Comparison of ENCODE assay signal across 31 cellular contexts in the genomic region with DNA sequence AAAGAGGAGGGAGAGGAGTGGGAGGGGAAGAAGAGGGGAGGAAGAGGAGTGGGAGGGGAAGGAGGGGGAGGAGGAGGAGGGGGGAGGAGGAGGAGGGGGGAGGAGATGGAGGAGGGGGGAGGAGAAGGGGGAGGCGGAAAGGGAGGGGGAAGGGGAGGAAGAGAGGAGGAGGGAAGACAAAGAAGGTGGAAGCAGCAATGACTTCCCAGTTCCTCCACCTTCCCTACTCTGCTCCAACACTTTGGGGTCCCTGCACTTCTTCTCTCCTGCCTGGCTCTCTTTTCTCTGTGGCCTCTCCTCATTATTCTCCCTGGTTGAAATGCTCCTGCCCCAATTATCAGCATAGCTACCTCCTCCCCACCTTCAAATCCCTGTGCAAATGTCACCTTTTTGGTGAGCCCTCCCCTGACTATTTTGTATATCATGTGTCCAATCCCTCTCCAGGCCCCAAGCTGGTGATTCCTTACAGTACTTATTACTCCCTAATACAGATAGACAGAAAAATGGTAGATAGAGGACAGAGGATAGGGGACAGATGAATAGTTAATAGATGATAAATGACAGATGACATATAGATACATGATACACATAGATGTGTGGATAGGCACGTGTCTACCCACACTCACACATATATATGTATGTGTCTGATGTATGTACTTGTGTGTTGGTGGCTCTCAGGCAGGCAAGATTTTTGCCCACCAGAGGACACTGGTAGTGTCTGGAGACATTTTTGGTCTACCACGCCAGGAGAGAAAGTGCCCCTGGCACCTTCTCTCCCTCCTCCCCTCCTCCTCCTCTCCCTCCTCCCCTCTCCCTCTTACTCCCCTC. TPM values are rescaled to one million over a fixed set of nuclear protein-coding genes. Genes with fewer than 3 reads are reported as not detected.
DNase-seq lines count a peak whose midpoint lies in the region; ATAC-seq, FAIRE-seq and TF ChIP-seq lines count a peak whose summit lies in the region.
"Had no signal": no experiment of that assay in that cellular context is flagged by ENCODE, and none has a peak within 500 bp of the region (broad histone marks: within the 10 kb centered on the region; RNA-seq: fewer than 3 reads in every experiment).

No MANE protein-coding gene starts in this region.

- in situ Hi-C loops in HepG2 (cut with HindIII; ENCODE audit: extremely low pct_ligation_motif_present, low pct_unique_long_range_greater_than_20kb) = no loop called here

- CTCF ChIA-PET in HepG2 (lab: Yijun Ruan, JAX; ENCODE audit: low intra/inter-chr PET ratio, low total read pairs) = no interaction called here
- CTCF ChIA-PET in activated CD8-positive, alpha-beta T cell treated with anti-CD3 and anti-CD28 coated beads for 36 hours (lab: Charles Lee) = no interaction called here

- TF ChIP-seq EP300 in HepG2 (IDR thresholded peaks at IDR 0.05; ENCODE audit: low read depth in 2 of 2, low read length in 2 of 2) (no peak), HepG2 (CRISPR knock-in tag; IDR thresholded peaks at IDR 0.05; ENCODE audit: borderline replicate concordance) (no peak)

- H3K27me3 ChIP-seq in HepG2 (ENCODE audit: control insufficient read depth in 1 of 2, insufficient read depth in 2 of 2, low read length in 2 of 2) (peaks cover 0 to 7% of the 10 kb centered on the region in 2 experiments; a peak in 2 of 5 replicates), right lobe of liver (no peaks in the 10 kb centered on the region)
- H3K27me3 ChIP-seq: BLaER1, Peyer's patch, upper lobe of left lung had no signal

- H3K9ac ChIP-seq in HepG2 (ENCODE audit: insufficient read depth, low read depth, low read length) = no peak overlapping the region
- H3K9ac ChIP-seq: BLaER1, parathyroid adenoma had no signal

- 42% methylated on average over 3 of the region's 3 CpGs for WGBS in HepG2 (ENCODE audit: low lambda C conversion rate)
- WGBS in right lobe of liver (ENCODE audit: insufficient coverage, low coverage, low lambda C conversion rate, missing lambda C conversion rate) = 70% methylated on average over 2 of the region's 3 CpGs

- H3K4me1 Mint-ChIP-seq in activated CD8-positive, alpha-beta T cell treated with anti-CD3 and anti-CD28 coated beads for 36 hours (ENCODE audit: low read depth) = peaks cover 2% of the 10 kb centered on the region
- peaks cover 4 to 6% of the 10 kb centered on the region in 2 donors for H3K4me1 Mint-ChIP-seq in stimulated activated naive B cell treated with anti-CD40 and anti-IgM and Interleukin-4, amounts not matched to agents 10 μg/mL and 1 μg/mL and 100 μg/mL, for 72 hours

- H3K4me3 ChIP-seq in HepG2 (replicated peaks in 1 of 3; ENCODE audit: insufficient read depth in 1 of 3, low read depth in 2 of 3, low read length in 3 of 3) (no peak overlapping the region), right lobe of liver (no peak overlapping the region)
- H3K4me3 ChIP-seq: BLaER1, esophagus squamous epithelium, HAP-1, lung, mucosa of descending colon, Peyer's patch, upper lobe of left lung had no signal

- intact Hi-C loops in HepG2 (cut with micrococcal nuclease; ENCODE audit: unreplicated experiment) = no loop called here
- intact Hi-C loops in right lobe of liver (cut with DNase I) = no loop called here
- intact Hi-C loops in activated CD8-positive, alpha-beta T cell treated with anti-CD3 and anti-CD28 coated beads for 36 hours (cut with micrococcal nuclease) = no loop called here

- POLR2A ChIA-PET in HepG2 (lab: Yijun Ruan, JAX) = no interaction called here
- POLR2A ChIA-PET in activated CD8-positive, alpha-beta T cell treated with anti-CD3 and anti-CD28 coated beads for 36 hours (lab: Charles Lee) = no interaction called here

- no peak overlapping the region for H3K27ac ChIP-seq in HepG2 (ENCODE audit: extremely low read length, insufficient read depth, low read length)
- H3K27ac ChIP-seq in right lobe of liver = no peak overlapping the region
- H3K27ac ChIP-seq: BLaER1, esophagus squamous epithelium, parathyroid adenoma, Peyer's patch, upper lobe of left lung had no signal

- H3K4me1 ChIP-seq in HepG2 (ENCODE audit: insufficient read depth, low read length) = no peaks in the 10 kb centered on the region
- no peaks in the 10 kb centered on the region for H3K4me1 ChIP-seq in right lobe of liver
- H3K4me1 ChIP-seq: esophagus squamous epithelium, HAP-1, parathyroid adenoma, Peyer's patch, upper lobe of left lung had no signal

- no peaks in the 10 kb centered on the region for H3K79me2 ChIP-seq in HepG2 (ENCODE audit: insufficient read depth, low read length)
- H3K79me2 ChIP-seq: parathyroid adenoma had no signal

- H4K20me1 ChIP-seq in HepG2 (ENCODE audit: insufficient read depth, low read length) = no peaks in the 10 kb centered on the region
- H4K20me1 ChIP-seq: BLaER1 had no signal

- no peak for FAIRE-seq in HepG2 (lab: Jason Lieb, UNC)
- FAIRE-seq: GM18507 had no signal

- BruUV-seq in HepG2 (replicated peaks; lab: Mats Ljungman, UMichigan) = no TSS peak

- DNase-seq in HepG2 (ENCODE audit: low spot score) = no peak
- no peak for DNase-seq in right lobe of liver
- DNase-seq in activated CD8-positive, alpha-beta T cell treated with anti-CD3 and anti-CD28 coated beads for 36 hours = no peak
- no peak for DNase-seq in stimulated activated naive B cell treated with anti-CD40 and anti-IgM and Interleukin-4, amounts not matched to agents 10 μg/mL and 1 μg/mL and 100 μg/mL, for 72 hours
- no peak for DNase-seq in stimulated activated CD4-positive, alpha-beta T cell treated with anti-CD3 and anti-CD28 coated beads, Interleukin-12 subunit alpha, Interleukin-12 subunit beta, amount 100 ng/mL, for 4 hours
- DNase-seq: activated effector memory CD4-positive, alpha-beta T cell treated with Interleukin-2 at 50 U/mL for 16 hours; COR-L47; DND-41; esophagus squamous epithelium; foreskin melanocyte; mucosa of descending colon; NCI-H1417; NCI-H2029 treated with DMSO at 0.1 percent for 48 hours; NCI-H2227 treated with DMSO at 0.1 percent for 48 hours; NCI-H69; Peyer's patch; SIG-M5; substantia nigra; SW 1271; upper lobe of left lung had no signal

- no peak overlapping the region for H2AFZ ChIP-seq in HepG2 (ENCODE audit: low read length)
- H2AFZ ChIP-seq: parathyroid adenoma had no signal

- TF ChIP-seq CTCF in HepG2 (CRISPR knock-in tag; IDR thresholded peaks at IDR 0.05) = no peak
- no peak for TF ChIP-seq CTCF in right lobe of liver (IDR thresholded peaks at IDR 0.05)
- TF ChIP-seq CTCF in activated CD8-positive, alpha-beta T cell treated with anti-CD3 and anti-CD28 coated beads for 36 hours (IDR thresholded peaks at IDR 0.05) = no peak

- TF ChIP-seq POLR2A in HepG2 (IDR thresholded peaks at IDR 0.05; ENCODE audit: insufficient read depth in 1 of 2, low read depth in 2 of 2, low read length in 2 of 2) (no peak), right lobe of liver (IDR thresholded peaks at IDR 0.05) (no peak)

- H3K36me3 ChIP-seq in HepG2 (replicated peaks in 1 of 2; ENCODE audit: control insufficient read depth in 1 of 2, insufficient read depth in 2 of 2, low read length in 2 of 2) (no peaks in the 10 kb centered on the region), right lobe of liver (no peaks in the 10 kb centered on the region)
- H3K36me3 ChIP-seq: BLaER1, esophagus squamous epithelium, HAP-1, Peyer's patch, upper lobe of left lung had no signal

- no peak for TF ChIP-seq RAD21 in HepG2 (CRISPR knock-in tag; IDR thresholded peaks at IDR 0.05)

- peaks cover 4% of the 10 kb centered on the region for H3K9me3 Mint-ChIP-seq in activated CD8-positive, alpha-beta T cell treated with anti-CD3 and anti-CD28 coated beads for 36 hours
- H3K9me3 Mint-ChIP-seq in stimulated activated naive B cell treated with anti-CD40 and anti-IgM and Interleukin-4, amounts not matched to agents 10 μg/mL and 1 μg/mL and 100 μg/mL, for 72 hours = peaks cover 4 to 7% of the 10 kb centered on the region in 2 donors
- H3K9me3 Mint-ChIP-seq: central memory CD8-positive, alpha-beta T cell had no signal

- no peak overlapping the region for H3K27ac Mint-ChIP-seq in activated CD8-positive, alpha-beta T cell treated with anti-CD3 and anti-CD28 coated beads for 36 hours
- peak overlapping the region; percentile 48 for H3K27ac Mint-ChIP-seq in stimulated activated naive B cell treated with anti-CD40 and anti-IgM and Interleukin-4, amounts not matched to agents 10 μg/mL and 1 μg/mL and 100 μg/mL, for 72 hours
- H3K27ac Mint-ChIP-seq: dendritic cell treated with granulocyte-macrophage colony-stimulating factor and Interleukin-4, amounts not matched to agents 40 ng/mL and 50 ng/mL, for 4 days had no signal

- H3K27me3 Mint-ChIP-seq in activated CD8-positive, alpha-beta T cell treated with anti-CD3 and anti-CD28 coated beads for 36 hours = peaks cover 15% of the 10 kb centered on the region
- peaks cover 16 to 23% of the 10 kb centered on the region in 2 donors for H3K27me3 Mint-ChIP-seq in stimulated activated naive B cell treated with anti-CD40 and anti-IgM and Interleukin-4, amounts not matched to agents 10 μg/mL and 1 μg/mL and 100 μg/mL, for 72 hours

- no peak for ATAC-seq in HepG2
- no peak for ATAC-seq in right lobe of liver
- ATAC-seq in activated CD8-positive, alpha-beta T cell treated with anti-CD3 and anti-CD28 coated beads for 36 hours = peak; percentile 75
- no peak for ATAC-seq in stimulated activated naive B cell treated with anti-CD40 and anti-IgM and Interleukin-4, amounts not matched to agents 10 μg/mL and 1 μg/mL and 100 μg/mL, for 72 hours (replicated peaks)
- ATAC-seq: mucosa of descending colon had no signal

- no peaks in the 10 kb centered on the region for H3K9me3 ChIP-seq in HepG2 (ENCODE audit: low read length)
- H3K9me3 ChIP-seq in right lobe of liver = no peaks in the 10 kb centered on the region
- H3K9me3 ChIP-seq: esophagus squamous epithelium, HAP-1, mucosa of descending colon, Peyer's patch, upper lobe of left lung had no signal

- H3K4me2 ChIP-seq in HepG2 (ENCODE audit: low read depth, low read length) = no peak overlapping the region
- H3K4me2 ChIP-seq: BLaER1 had no signal

- no peaks in the 10 kb centered on the region for H3K36me3 Mint-ChIP-seq in activated CD8-positive, alpha-beta T cell treated with anti-CD3 and anti-CD28 coated beads for 36 hours (ENCODE audit: low read depth)
- no peaks in the 10 kb centered on the region for H3K36me3 Mint-ChIP-seq in stimulated activated naive B cell treated with anti-CD40 and anti-IgM and Interleukin-4, amounts not matched to agents 10 μg/mL and 1 μg/mL and 100 μg/mL, for 72 hours

- H3K4me3 Mint-ChIP-seq in activated CD8-positive, alpha-beta T cell treated with anti-CD3 and anti-CD28 coated beads for 36 hours = no peak overlapping the region
- H3K4me3 Mint-ChIP-seq in stimulated activated naive B cell treated with anti-CD40 and anti-IgM and Interleukin-4, amounts not matched to agents 10 μg/mL and 1 μg/mL and 100 μg/mL, for 72 hours = no peak overlapping the region
- H3K4me3 Mint-ChIP-seq: central memory CD8-positive, alpha-beta T cell; dendritic cell treated with granulocyte-macrophage colony-stimulating factor and Interleukin-4, amounts not matched to agents 40 ng/mL and 50 ng/mL, for 4 days had no signal

RNA-seq across cellular contexts. Expression of a gene that starts 25.2 kb away (rescaled TPM):
- not detected in 2 replicates for total RNA-seq in HepG2 (2016; rRNA removed; fragmentation: Illumina TruSeq; extraction: Trizol)
- total RNA-seq in HepG2 (2016; cell fraction: cytosol; rRNA removed; fragmentation: Illumina TruSeq; extraction: Trizol; ENCODE audit: low read depth) = not detected in 2 replicates
- not detected in 2 replicates for total RNA-seq in HepG2 (2016; cell fraction: insoluble cytoplasmic fraction; rRNA removed; fragmentation: Illumina TruSeq; extraction: Trizol)
- not detected in 2 replicates for total RNA-seq in HepG2 (2016; cell fraction: membrane; rRNA removed; fragmentation: Illumina TruSeq; extraction: Trizol)
- not detected in 2 replicates for total RNA-seq in HepG2 (2016; cell fraction: nucleus; rRNA removed; fragmentation: Illumina TruSeq; extraction: Trizol)
- polyA plus RNA-seq in HepG2 (2011; rRNA removed) = not detected in 2 replicates
- polyA plus RNA-seq in HepG2 (2011; cell fraction: cytosol; rRNA removed) = not detected in 2 replicates
- polyA plus RNA-seq in HepG2 (2011; cell fraction: nucleus; rRNA removed) = not detected in 2 replicates
- not detected in 2 replicates for polyA plus RNA-seq in HepG2 (2012)
- polyA plus RNA-seq in HepG2 (2016; cell fraction: cytosol; fragmentation: Illumina TruSeq; extraction: Trizol; ENCODE audit: low read depth) = not detected in 2 replicates
- polyA plus RNA-seq in HepG2 (2016; cell fraction: insoluble cytoplasmic fraction; fragmentation: Illumina TruSeq; extraction: Trizol; ENCODE audit: low read depth) = not detected in 2 replicates
- polyA plus RNA-seq in HepG2 (2016; cell fraction: membrane; fragmentation: Illumina TruSeq; extraction: Trizol; ENCODE audit: low read depth) = not detected in 2 replicates
- polyA plus RNA-seq in HepG2 (2016; cell fraction: nucleus; fragmentation: Illumina TruSeq; extraction: Trizol; ENCODE audit: insufficient read depth, low read depth) = not detected in 2 replicates
- polyA minus RNA-seq in HepG2 (2011; rRNA and poly(A)+ RNA removed; ENCODE audit: low replicate concordance) = not detected in 2 replicates
- polyA minus RNA-seq in HepG2 (2011; cell fraction: cytosol; rRNA and poly(A)+ RNA removed) = not detected in 2 replicates
- not detected in 2 replicates for polyA minus RNA-seq in HepG2 (2011; cell fraction: nucleus; rRNA and poly(A)+ RNA removed)
- total RNA-seq in right lobe of liver = not detected
- total RNA-seq in activated CD8-positive, alpha-beta T cell treated with anti-CD3 and anti-CD28 coated beads for 36 hours = not detected
- total RNA-seq: esophagus squamous epithelium, lung, M059J, mucosa of descending colon, Peyer's patch, upper lobe of left lung had no signal
- polyA plus RNA-seq: adipose tissue, AG04450, lung, neural cell had no signal

RNA-seq across cellular contexts. Expression of a gene that starts 38.0 kb away (rescaled TPM):
- total RNA-seq in HepG2 (2016; rRNA removed; fragmentation: Illumina TruSeq; extraction: Trizol) (28.9 and 32.6 TPM in 2 replicates), right lobe of liver (100 to 1,000 TPM in 5 of 6 experiments, 10 to 100 TPM in 1; 88.9 to 162 (median 107) TPM)
- 52.8 and 53.7 TPM in 2 replicates for total RNA-seq in HepG2 (2016; cell fraction: cytosol; rRNA removed; fragmentation: Illumina TruSeq; extraction: Trizol; ENCODE audit: low read depth)
- 25.9 and 29.9 TPM in 2 replicates for total RNA-seq in HepG2 (2016; cell fraction: insoluble cytoplasmic fraction; rRNA removed; fragmentation: Illumina TruSeq; extraction: Trizol)
- 128 and 129 TPM in 2 replicates for total RNA-seq in HepG2 (2016; cell fraction: membrane; rRNA removed; fragmentation: Illumina TruSeq; extraction: Trizol)
- 16.4 and 20.8 TPM in 2 replicates for total RNA-seq in HepG2 (2016; cell fraction: nucleus; rRNA removed; fragmentation: Illumina TruSeq; extraction: Trizol)
- 31.7 and 43.7 TPM in 2 replicates for polyA plus RNA-seq in HepG2 (2011; rRNA removed)
- polyA plus RNA-seq in HepG2 (2011; cell fraction: cytosol; rRNA removed) = 46.0 and 71.9 TPM in 2 replicates
- 59.6 and 61.3 TPM in 2 replicates for polyA plus RNA-seq in HepG2 (2011; cell fraction: nucleus; rRNA removed)
- 69.9 and 79.8 TPM in 2 replicates for polyA plus RNA-seq in HepG2 (2012)
- 193 and 205 TPM in 2 replicates for polyA plus RNA-seq in HepG2 (2016; cell fraction: cytosol; fragmentation: Illumina TruSeq; extraction: Trizol; ENCODE audit: low read depth)
- 64.3 and 84.2 TPM in 2 replicates for polyA plus RNA-seq in HepG2 (2016; cell fraction: insoluble cytoplasmic fraction; fragmentation: Illumina TruSeq; extraction: Trizol; ENCODE audit: low read depth)
- polyA plus RNA-seq in HepG2 (2016; cell fraction: membrane; fragmentation: Illumina TruSeq; extraction: Trizol; ENCODE audit: low read depth) = 245 and 288 TPM in 2 replicates
- polyA plus RNA-seq in HepG2 (2016; cell fraction: nucleus; fragmentation: Illumina TruSeq; extraction: Trizol; ENCODE audit: insufficient read depth, low read depth) = 57.0 and 57.7 TPM in 2 replicates
- 37.6 and 70.9 TPM in 2 replicates for polyA minus RNA-seq in HepG2 (2011; rRNA and poly(A)+ RNA removed; ENCODE audit: low replicate concordance)
- 66.7 and 69.6 TPM in 2 replicates for polyA minus RNA-seq in HepG2 (2011; cell fraction: cytosol; rRNA and poly(A)+ RNA removed)
- polyA minus RNA-seq in HepG2 (2011; cell fraction: nucleus; rRNA and poly(A)+ RNA removed) = 14.3 and 14.4 TPM in 2 replicates
- total RNA-seq in activated CD8-positive, alpha-beta T cell treated with anti-CD3 and anti-CD28 coated beads for 36 hours = 10 to 100 TPM; 36.2 to 37.7 TPM

RNA-seq across cellular contexts. Expression of a gene that starts 45.9 kb away (rescaled TPM):
- total RNA-seq in HepG2 (2016; rRNA removed; fragmentation: Illumina TruSeq; extraction: Trizol) (not detected in 2 replicates), right lobe of liver (under 1 TPM in 4 of 6 experiments, not detected in 2; 0.31 to 0.99 (median 0.39) TPM)
- not detected in 2 replicates for total RNA-seq in HepG2 (2016; cell fraction: cytosol; rRNA removed; fragmentation: Illumina TruSeq; extraction: Trizol; ENCODE audit: low read depth)
- not detected in 2 replicates for total RNA-seq in HepG2 (2016; cell fraction: insoluble cytoplasmic fraction; rRNA removed; fragmentation: Illumina TruSeq; extraction: Trizol)
- not detected in 2 replicates for total RNA-seq in HepG2 (2016; cell fraction: membrane; rRNA removed; fragmentation: Illumina TruSeq; extraction: Trizol)
- not detected in 2 replicates for total RNA-seq in HepG2 (2016; cell fraction: nucleus; rRNA removed; fragmentation: Illumina TruSeq; extraction: Trizol)
- polyA plus RNA-seq in HepG2 (2011; rRNA removed) = 0.13 TPM in 1 of 2 replicates, not detected in the other
- 0.13 and 0.33 TPM in 2 replicates for polyA plus RNA-seq in HepG2 (2011; cell fraction: cytosol; rRNA removed)
- polyA plus RNA-seq in HepG2 (2011; cell fraction: nucleus; rRNA removed) = 0.23 TPM in 1 of 2 replicates, not detected in the other
- not detected in 2 replicates for polyA plus RNA-seq in HepG2 (2012)
- polyA plus RNA-seq in HepG2 (2016; cell fraction: cytosol; fragmentation: Illumina TruSeq; extraction: Trizol; ENCODE audit: low read depth) = not detected in 2 replicates
- not detected in 2 replicates for polyA plus RNA-seq in HepG2 (2016; cell fraction: insoluble cytoplasmic fraction; fragmentation: Illumina TruSeq; extraction: Trizol; ENCODE audit: low read depth)
- polyA plus RNA-seq in HepG2 (2016; cell fraction: membrane; fragmentation: Illumina TruSeq; extraction: Trizol; ENCODE audit: low read depth) = not detected in 2 replicates
- not detected in 2 replicates for polyA plus RNA-seq in HepG2 (2016; cell fraction: nucleus; fragmentation: Illumina TruSeq; extraction: Trizol; ENCODE audit: insufficient read depth, low read depth)
- polyA minus RNA-seq in HepG2 (2011; rRNA and poly(A)+ RNA removed; ENCODE audit: low replicate concordance) = not detected in 2 replicates
- not detected in 2 replicates for polyA minus RNA-seq in HepG2 (2011; cell fraction: cytosol; rRNA and poly(A)+ RNA removed)
- not detected in 2 replicates for polyA minus RNA-seq in HepG2 (2011; cell fraction: nucleus; rRNA and poly(A)+ RNA removed)
- not detected for total RNA-seq in activated CD8-positive, alpha-beta T cell treated with anti-CD3 and anti-CD28 coated beads for 36 hours
- total RNA-seq: esophagus squamous epithelium, lung, M059J, mucosa of descending colon, upper lobe of left lung had no signal
- polyA plus RNA-seq: adipose tissue, AG04450, lung, neural cell had no signal

RNA-seq across cellular contexts. Expression of a gene that starts 55.9 kb away (rescaled TPM):
- total RNA-seq in HepG2 (2016; rRNA removed; fragmentation: Illumina TruSeq; extraction: Trizol) (not detected in 2 replicates), right lobe of liver (under 1 TPM in 2 of 6 experiments, not detected in 4; 0.57 to 0.79 TPM)
- not detected in 2 replicates for total RNA-seq in HepG2 (2016; cell fraction: cytosol; rRNA removed; fragmentation: Illumina TruSeq; extraction: Trizol; ENCODE audit: low read depth)
- total RNA-seq in HepG2 (2016; cell fraction: insoluble cytoplasmic fraction; rRNA removed; fragmentation: Illumina TruSeq; extraction: Trizol) = not detected in 2 replicates
- not detected in 2 replicates for total RNA-seq in HepG2 (2016; cell fraction: membrane; rRNA removed; fragmentation: Illumina TruSeq; extraction: Trizol)
- total RNA-seq in HepG2 (2016; cell fraction: nucleus; rRNA removed; fragmentation: Illumina TruSeq; extraction: Trizol) = not detected in 2 replicates
- polyA plus RNA-seq in HepG2 (2011; rRNA removed) = not detected in 2 replicates
- not detected in 2 replicates for polyA plus RNA-seq in HepG2 (2011; cell fraction: cytosol; rRNA removed)
- polyA plus RNA-seq in HepG2 (2011; cell fraction: nucleus; rRNA removed) = not detected in 2 replicates
- polyA plus RNA-seq in HepG2 (2012) = not detected in 2 replicates
- polyA plus RNA-seq in HepG2 (2016; cell fraction: cytosol; fragmentation: Illumina TruSeq; extraction: Trizol; ENCODE audit: low read depth) = not detected in 2 replicates
- not detected in 2 replicates for polyA plus RNA-seq in HepG2 (2016; cell fraction: insoluble cytoplasmic fraction; fragmentation: Illumina TruSeq; extraction: Trizol; ENCODE audit: low read depth)
- not detected in 2 replicates for polyA plus RNA-seq in HepG2 (2016; cell fraction: membrane; fragmentation: Illumina TruSeq; extraction: Trizol; ENCODE audit: low read depth)
- polyA plus RNA-seq in HepG2 (2016; cell fraction: nucleus; fragmentation: Illumina TruSeq; extraction: Trizol; ENCODE audit: insufficient read depth, low read depth) = not detected in 2 replicates
- not detected in 2 replicates for polyA minus RNA-seq in HepG2 (2011; rRNA and poly(A)+ RNA removed; ENCODE audit: low replicate concordance)
- not detected in 2 replicates for polyA minus RNA-seq in HepG2 (2011; cell fraction: cytosol; rRNA and poly(A)+ RNA removed)
- polyA minus RNA-seq in HepG2 (2011; cell fraction: nucleus; rRNA and poly(A)+ RNA removed) = not detected in 2 replicates
- not detected for total RNA-seq in activated CD8-positive, alpha-beta T cell treated with anti-CD3 and anti-CD28 coated beads for 36 hours
- total RNA-seq: esophagus squamous epithelium, lung, M059J, Peyer's patch, upper lobe of left lung had no signal
- polyA plus RNA-seq: adipose tissue, AG04450, lung, neural cell had no signal

RNA-seq across cellular contexts. Expression of a gene that starts 58.2 kb away (rescaled TPM):
- total RNA-seq in HepG2 (2016; rRNA removed; fragmentation: Illumina TruSeq; extraction: Trizol) = 124 and 127 TPM in 2 replicates
- total RNA-seq in HepG2 (2016; cell fraction: cytosol; rRNA removed; fragmentation: Illumina TruSeq; extraction: Trizol; ENCODE audit: low read depth) = 22.0 and 23.9 TPM in 2 replicates
- total RNA-seq in HepG2 (2016; cell fraction: insoluble cytoplasmic fraction; rRNA removed; fragmentation: Illumina TruSeq; extraction: Trizol) = 117 and 129 TPM in 2 replicates
- total RNA-seq in HepG2 (2016; cell fraction: membrane; rRNA removed; fragmentation: Illumina TruSeq; extraction: Trizol) = 34.1 and 39.9 TPM in 2 replicates
- total RNA-seq in HepG2 (2016; cell fraction: nucleus; rRNA removed; fragmentation: Illumina TruSeq; extraction: Trizol) = 67.4 and 78.0 TPM in 2 replicates
- polyA plus RNA-seq in HepG2 (2011; rRNA removed) = 84.3 and 116 TPM in 2 replicates
- polyA plus RNA-seq in HepG2 (2011; cell fraction: cytosol; rRNA removed) = 64.9 and 87.3 TPM in 2 replicates
- polyA plus RNA-seq in HepG2 (2011; cell fraction: nucleus; rRNA removed) = 388 and 484 TPM in 2 replicates
- 86.8 and 111 TPM in 2 replicates for polyA plus RNA-seq in HepG2 (2012)
- 10.3 TPM in 2 replicates for polyA plus RNA-seq in HepG2 (2016; cell fraction: cytosol; fragmentation: Illumina TruSeq; extraction: Trizol; ENCODE audit: low read depth)
- 146 and 162 TPM in 2 replicates for polyA plus RNA-seq in HepG2 (2016; cell fraction: insoluble cytoplasmic fraction; fragmentation: Illumina TruSeq; extraction: Trizol; ENCODE audit: low read depth)
- 21.2 and 21.5 TPM in 2 replicates for polyA plus RNA-seq in HepG2 (2016; cell fraction: membrane; fragmentation: Illumina TruSeq; extraction: Trizol; ENCODE audit: low read depth)
- 178 and 182 TPM in 2 replicates for polyA plus RNA-seq in HepG2 (2016; cell fraction: nucleus; fragmentation: Illumina TruSeq; extraction: Trizol; ENCODE audit: insufficient read depth, low read depth)
- polyA minus RNA-seq in HepG2 (2011; rRNA and poly(A)+ RNA removed; ENCODE audit: low replicate concordance) = 124 and 144 TPM in 2 replicates
- polyA minus RNA-seq in HepG2 (2011; cell fraction: cytosol; rRNA and poly(A)+ RNA removed) = 41.7 and 55.9 TPM in 2 replicates
- polyA minus RNA-seq in HepG2 (2011; cell fraction: nucleus; rRNA and poly(A)+ RNA removed) = 60.4 and 76.0 TPM in 2 replicates
- total RNA-seq in right lobe of liver = 10 to 100 TPM; 55.1 to 75.6 (median 63.5) TPM
- total RNA-seq in activated CD8-positive, alpha-beta T cell treated with anti-CD3 and anti-CD28 coated beads for 36 hours = 100 to 1,000 TPM; 304 to 306 TPM
